Comparison of ENCODE assay signal across 8 cellular contexts in the genomic region with DNA sequence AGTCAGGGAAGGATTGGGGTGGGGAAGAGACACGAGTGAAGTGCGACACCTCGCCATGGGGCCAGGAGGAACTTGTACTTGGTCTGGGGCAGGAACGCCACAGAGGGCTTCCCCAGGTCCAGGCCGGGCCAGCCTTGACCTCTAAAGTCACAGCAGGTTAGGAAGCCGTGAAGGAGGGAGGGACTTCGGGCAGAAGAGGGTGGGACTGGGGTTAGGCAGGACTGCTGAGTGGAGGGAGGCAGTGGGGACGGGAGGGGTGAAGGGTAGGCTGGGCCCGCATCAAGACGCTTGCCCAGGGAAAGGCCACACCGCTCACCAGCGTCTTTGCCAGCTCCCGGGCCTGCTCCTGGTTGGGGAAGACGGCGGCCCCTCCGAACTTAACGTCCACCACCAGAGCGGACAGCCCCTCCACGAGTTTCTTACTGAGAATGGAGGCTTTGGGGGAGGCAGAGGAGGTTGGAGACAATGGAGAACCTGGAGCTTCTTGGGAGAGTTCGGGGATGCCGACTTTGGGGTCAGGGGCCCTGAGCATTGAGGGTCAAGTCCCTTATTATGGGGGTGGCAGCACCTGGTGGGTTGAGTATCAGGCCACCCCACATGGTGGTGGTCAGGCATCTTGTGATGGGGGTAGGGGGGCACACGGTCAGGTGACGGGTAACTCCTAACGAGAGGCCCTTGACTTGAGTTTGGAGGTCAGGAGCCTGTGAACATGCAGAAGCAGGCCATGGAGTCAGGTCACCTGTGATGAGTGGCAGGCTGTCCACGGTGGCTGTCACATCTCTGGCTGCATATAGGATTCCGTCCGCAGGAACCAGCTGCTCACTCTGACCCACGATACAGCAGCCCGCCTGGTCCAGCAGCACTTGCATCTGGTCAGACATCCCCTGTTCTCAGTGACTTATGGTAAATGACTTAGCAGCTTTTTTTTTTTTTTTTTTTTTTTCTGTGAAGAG. TPM values are rescaled to one million over a fixed set of nuclear protein-coding genes. Genes with fewer than 3 reads are reported as not detected.
DNase-seq lines count a peak whose midpoint lies in the region; ATAC-seq and TF ChIP-seq lines count a peak whose summit lies in the region.

No MANE protein-coding gene starts in this region.

- ATAC-seq in HG02852 (IDR thresholded peaks at IDR 0.05; ENCODE audit: unreplicated experiment) = no peak
- no peak for ATAC-seq in GM18868 (IDR thresholded peaks at IDR 0.05; ENCODE audit: unreplicated experiment)

- DNase-seq in NK-92 treated with Interleukin-12 subunit alpha and Interleukin-12 subunit beta, amount 100 ng/mL, for 24 hours (lab: John Stamatoyannopoulos, UW) = peak; percentile 67
- DNase-seq in NK-92 (lab: John Stamatoyannopoulos, UW; ENCODE audit: unreplicated experiment) = no peak
- peak; percentile 78 to 84 for DNase-seq in NOMO-1 (lab: John Stamatoyannopoulos, UW; ENCODE audit: unreplicated experiment in 2 of 2)
- peak; percentile 65 for DNase-seq in amniotic epithelial cell (ENCODE audit: low read depth)
- DNase-seq in smooth muscle cell (lab: John Stamatoyannopoulos, UW; ENCODE audit: unreplicated experiment) = no peak

- peaks cover 10% of the 10 kb centered on the region for H3K79me2 ChIP-seq in smooth muscle cell (ENCODE audit: low read depth)

- TF ChIP-seq CTCF in smooth muscle cell (IDR thresholded peaks at IDR 0.05; ENCODE audit: borderline replicate concordance, insufficient read depth, poor library complexity, severe bottlenecking) = no peak

- H3K36me3 ChIP-seq in smooth muscle cell (ENCODE audit: low read depth) = no peaks in the 10 kb centered on the region

- H3K9me3 ChIP-seq in iPS-18c (ENCODE audit: control insufficient read depth, insufficient read depth, low read length) = peaks cover 6% of the 10 kb centered on the region
- H3K9me3 ChIP-seq in smooth muscle cell (replicated peaks; ENCODE audit: low read depth) = no peaks in the 10 kb centered on the region

- H3F3A ChIP-seq in smooth muscle cell (ENCODE audit: low read depth) = peaks cover 48% of the 10 kb centered on the region

- H3K27ac ChIP-seq in smooth muscle cell (ENCODE audit: low read depth) = peak overlapping the region; percentile 63

- peak overlapping the region; percentile 98 for H3K4me2 ChIP-seq in smooth muscle cell

- 46% methylated on average over 29 of the region's 29 CpGs for WGBS in smooth muscle cell (ENCODE audit: low lambda C conversion rate)

- no peak overlapping the region for H2AFZ ChIP-seq in smooth muscle cell (ENCODE audit: low read depth)

- H3K4me3 ChIP-seq in iPS-18c (ENCODE audit: insufficient read depth, low read depth, low read length) (peak overlapping the region; percentile 84), smooth muscle cell (peak overlapping the region; percentile 79)

- H3K27me3 ChIP-seq in smooth muscle cell (ENCODE audit: low read depth) = no peaks in the 10 kb centered on the region

- H3K9ac ChIP-seq in smooth muscle cell (ENCODE audit: low read depth) = peak overlapping the region; percentile 64

- peaks cover 7% of the 10 kb centered on the region for H3K4me1 ChIP-seq in smooth muscle cell (ENCODE audit: low read depth)

- H4K20me1 ChIP-seq in smooth muscle cell (ENCODE audit: low read depth) = peaks cover 33% of the 10 kb centered on the region

RNA-seq across cellular contexts. Expression of a gene that starts 1.7 kb away (rescaled TPM):
- 1.5 and 3.2 TPM in 2 replicates for total RNA-seq in smooth muscle cell
- 17.6 and 22.6 TPM in 2 replicates for polyA plus RNA-seq in smooth muscle cell

RNA-seq across cellular contexts. Expression of a gene that starts 2.7 kb away (rescaled TPM):
- total RNA-seq in smooth muscle cell = 85.8 and 87.4 TPM in 2 replicates
- polyA plus RNA-seq in smooth muscle cell = 263 and 287 TPM in 2 replicates

RNA-seq across cellular contexts. Expression of a gene that starts 18.6 kb away (rescaled TPM):
- total RNA-seq in smooth muscle cell = 0.31 and 1.1 TPM in 2 replicates
- 1.5 and 2.2 TPM in 2 replicates for polyA plus RNA-seq in smooth muscle cell

RNA-seq across cellular contexts. Expression of a gene that starts 19.1 kb away (rescaled TPM):
- 20.7 and 24.1 TPM in 2 replicates for total RNA-seq in smooth muscle cell
- polyA plus RNA-seq in smooth muscle cell = 42.0 and 45.7 TPM in 2 replicates

RNA-seq across cellular contexts. Expression of a gene that starts 19.6 kb away (rescaled TPM):
- total RNA-seq in smooth muscle cell = 53.5 and 56.3 TPM in 2 replicates
- polyA plus RNA-seq in smooth muscle cell = 117 and 130 TPM in 2 replicates

Comparison
In these comparisons a context has a peak if more than half of its experiments do, and no peak if none do; other contexts are left out.
1. DNase-seq: peak in NK-92 treated with Interleukin-12 subunit alpha and Interleukin-12 subunit beta, amount 100 ng/mL, for 24 hours (single experiment), NOMO-1 (2 of 2) and amniotic epithelial cell (single experiment); none in NK-92 (single experiment) and smooth muscle cell (single experiment).